ENCODE assay signal across 1 cellular context in genomic region chr1:230104395-230105244, GRCh38.
TF ChIP-seq lines count a peak whose summit lies in the region.

No MANE protein-coding gene starts in this region.

TF ChIP-seq in H1, 55 proteins besides CTCF, POLR2A, EP300 and RAD21 (continued from another document):
- TF ChIP-seq MAFK (IDR thresholded peaks at IDR 0.05; ENCODE audit: low read depth, low read length) (no peak), ATF3 (IDR thresholded peaks at IDR 0.05; ENCODE audit: insufficient read depth, low read depth, low read length) (no peak), SRF (IDR thresholded peaks at IDR 0.05; ENCODE audit: low read depth, low read length) (no peak), SP1 (IDR thresholded peaks at IDR 0.05; ENCODE audit: low read depth, low read length) (no peak), RNF2 (IDR thresholded peaks at IDR 0.05; ENCODE audit: borderline replicate concordance, low read depth, low read length, missing control alignments, poor library complexity, severe bottlenecking) (no peak)
TF ChIP-seq in H1: peak in this region for 0.
